ENCODE assay signal across 10 cellular contexts in the genomic region with DNA sequence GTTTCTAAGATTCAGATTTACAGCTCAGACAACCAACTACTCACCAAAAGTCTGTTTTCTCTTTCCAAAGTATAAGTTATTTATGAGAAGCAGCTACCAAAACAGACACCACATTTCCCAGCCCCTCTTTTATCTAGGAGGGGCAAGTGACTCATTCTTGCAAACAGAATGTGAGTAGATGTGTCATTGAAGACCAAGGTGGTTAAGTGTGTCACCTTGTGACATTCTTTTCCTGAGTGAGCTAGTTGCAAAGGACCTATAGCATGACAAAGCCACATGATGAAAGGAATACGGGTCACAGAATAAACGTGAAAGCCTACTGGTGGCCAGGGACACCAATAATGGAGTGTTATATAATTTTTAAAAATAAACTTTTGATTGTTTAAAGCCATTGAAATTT. TPM values are rescaled to one million over a fixed set of nuclear protein-coding genes. Genes with fewer than 3 reads are reported as not detected.
DNase-seq lines count a peak whose midpoint lies in the region; FAIRE-seq and TF ChIP-seq lines count a peak whose summit lies in the region.
"Had no signal": no experiment of that assay in that cellular context is flagged by ENCODE, and none has a peak within 500 bp of the region (broad histone marks: within the 10 kb centered on the region; RNA-seq: fewer than 3 reads in every experiment).

No MANE protein-coding gene starts in this region.

- H3K79me2 ChIP-seq in DOHH2 (ENCODE audit: control insufficient read depth, low read length) (no peaks in the 10 kb centered on the region), GM23248 (ENCODE audit: insufficient read depth) (no peaks in the 10 kb centered on the region), endothelial cell of umbilical vein (ENCODE audit: control insufficient read depth, insufficient read depth, low read length) (peaks cover 62% of the 10 kb centered on the region)

- H3K9ac ChIP-seq in GM23248 = no peak overlapping the region
- H3K9ac ChIP-seq in endothelial cell of umbilical vein (replicated peaks; ENCODE audit: extremely low read depth, insufficient read depth, low read length) = no peak overlapping the region

- H3F3A ChIP-seq in DOHH2 (ENCODE audit: control insufficient read depth, insufficient read depth) (peaks cover 10% of the 10 kb centered on the region), GM23248 (ENCODE audit: insufficient read depth) (peaks cover 9% of the 10 kb centered on the region)

- H2AFZ ChIP-seq in GM23248 = no peak overlapping the region
- no peak overlapping the region for H2AFZ ChIP-seq in endothelial cell of umbilical vein (ENCODE audit: low read depth, low read length)

- no peaks in the 10 kb centered on the region for H3K9me3 ChIP-seq in DOHH2 (ENCODE audit: control insufficient read depth, insufficient read depth, low read length)
- H3K9me3 ChIP-seq in GM23248 (ENCODE audit: low read depth) = no peaks in the 10 kb centered on the region
- H3K9me3 ChIP-seq in endothelial cell of umbilical vein (replicated peaks; ENCODE audit: control insufficient read depth, insufficient read depth, low read length) = no peaks in the 10 kb centered on the region

- no peaks in the 10 kb centered on the region for H3K27me3 ChIP-seq in DOHH2 (ENCODE audit: control insufficient read depth, low read length)
- no peaks in the 10 kb centered on the region for H3K27me3 ChIP-seq in GM23248 (replicated peaks; ENCODE audit: insufficient read depth)
- H3K27me3 ChIP-seq in endothelial cell of umbilical vein (ENCODE audit: control insufficient read depth in 2 of 2, insufficient read depth in 2 of 2, low read length in 2 of 2) = no peaks in the 10 kb centered on the region
- H3K27me3 ChIP-seq in H7 (ENCODE audit: control insufficient read depth, insufficient read depth, low read length) = no peaks in the 10 kb centered on the region

- POLR2A ChIA-PET in endothelial cell of umbilical vein (lab: Charles Lee) = no interaction called here

- H3K4me1 ChIP-seq in DOHH2 (ENCODE audit: control insufficient read depth, low read length) (peaks cover 42% of the 10 kb centered on the region), GM23248 (ENCODE audit: insufficient read depth) (peaks cover 9% of the 10 kb centered on the region), endothelial cell of umbilical vein (ENCODE audit: control insufficient read depth, extremely low read depth, insufficient read depth, low read length) (peaks cover 21% of the 10 kb centered on the region)

- H3K9me1 ChIP-seq in endothelial cell of umbilical vein (replicated peaks; ENCODE audit: control insufficient read depth, extremely low read depth, insufficient read depth, low read length) = no peaks in the 10 kb centered on the region

- no peaks in the 10 kb centered on the region for H3K9me2 ChIP-seq in DOHH2 (replicated peaks; ENCODE audit: control insufficient read depth, low read length)
- no peaks in the 10 kb centered on the region for H3K9me2 ChIP-seq in GM23248 (ENCODE audit: insufficient read depth)

- WGBS in GM23248 (ENCODE audit: low coverage in 1 of 2, low lambda C conversion rate in 2 of 2, missing lambda C conversion rate in 2 of 2), 2 experiments = 80 to 83% methylated on average over 2 of the region's 2 CpGs

- dilution Hi-C loops in endothelial cell of umbilical vein (cut with MboI; ENCODE audit: extremely low pct_ligation_motif_present, low sequenced_read_pairs) = no loop called here

- H3K36me3 ChIP-seq in DOHH2 (ENCODE audit: control insufficient read depth, low read length) (no peaks in the 10 kb centered on the region), GM23248 (ENCODE audit: low read depth) (0 out of 2 replicates have a peak, but pooled peaks cover 5% of the 10 kb centered on the region), endothelial cell of umbilical vein (ENCODE audit: control insufficient read depth in 2 of 2, extremely low read depth in 1 of 2, insufficient read depth in 2 of 2, low read length in 2 of 2) (peaks cover 0 to 9% of the 10 kb centered on the region in 2 experiments), H7 (replicated peaks; ENCODE audit: control insufficient read depth, insufficient read depth, low read length) (no peaks in the 10 kb centered on the region)

- peak; percentile 38 for DNase-seq in GM23248
- DNase-seq in LHCN-M2 (ENCODE audit: low read depth) = peak; percentile 60
- peak; percentile 40 for DNase-seq in endothelial cell of umbilical vein (ENCODE audit: low read depth, low spot score)
- DNase-seq in retina = no peak
- no peak for DNase-seq in activated CD4-positive, alpha-beta T cell treated with anti-CD3 and anti-CD28 coated beads for 4 hours
- no peak for DNase-seq in H7
- no peak for DNase-seq in GM20000 (ENCODE audit: low spot score)
- DNase-seq: CD4-positive, alpha-beta memory T cell; endodermal cell had no signal

- TF ChIP-seq CTCF in DOHH2 (IDR thresholded peaks at IDR 0.05; ENCODE audit: low read depth, low read length, poor library complexity, severe bottlenecking) (no peak), endothelial cell of umbilical vein (IDR thresholded peaks at IDR 0.05; ENCODE audit: extremely low read depth in 1 of 2, insufficient read depth in 1 of 2, low read depth in 1 of 2, low read length in 2 of 2) (no peak), GM20000 (IDR thresholded peaks at IDR 0.05; ENCODE audit: extremely low read depth, missing control alignments) (no peak)

- peak overlapping the region; percentile 23; the same call in 1 of the 2 replicates for H3K4me2 ChIP-seq in DOHH2 (ENCODE audit: low read length)
- H3K4me2 ChIP-seq in GM23248 (ENCODE audit: unreplicated experiment) = no peak overlapping the region
- no peak overlapping the region for H3K4me2 ChIP-seq in endothelial cell of umbilical vein (ENCODE audit: insufficient read depth, low read length)

- CTCF ChIA-PET in endothelial cell of umbilical vein (lab: Charles Lee) = interaction anchor here (0.8 to 1.9 kb wide), 6 partner anchors 8 to 330 kb away, joined by 3 to 7 read pairs (median 4); no protein-coding TSS in a partner anchor

- H3K27ac ChIP-seq in DOHH2 (ENCODE audit: low read depth, low read length) = peak overlapping the region; percentile 98
- no peak overlapping the region for H3K27ac ChIP-seq in GM23248
- peak overlapping the region; percentile 22 for H3K27ac ChIP-seq in endothelial cell of umbilical vein (ENCODE audit: insufficient read depth, low read depth, low read length)

- no TSS peak for BruUV-seq in endothelial cell of umbilical vein (replicated peaks; lab: Mats Ljungman, UMichigan)

- TF ChIP-seq POLR2A in endothelial cell of umbilical vein (IDR thresholded peaks at IDR 0.05; ENCODE audit: low read depth, low read length) = no peak

- FAIRE-seq in endothelial cell of umbilical vein (lab: Jason Lieb, UNC) = no peak

- in situ Hi-C loops in GM23248 (cut with MboI) = no loop called here

- no peak overlapping the region for H3K4me3 ChIP-seq in DOHH2 (ENCODE audit: low read length)
- H3K4me3 ChIP-seq in GM23248 = no peak overlapping the region
- H3K4me3 ChIP-seq in endothelial cell of umbilical vein (replicated peaks in 1 of 3; ENCODE audit: insufficient read depth in 1 of 3, low read depth in 1 of 3, low read length in 3 of 3) = no peak overlapping the region
- H3K4me3 ChIP-seq in H7 (ENCODE audit: insufficient read depth, low read depth, low read length) = no peak overlapping the region

- intact Hi-C loops in endothelial cell of umbilical vein (cut with micrococcal nuclease) = no loop called here

- H4K20me1 ChIP-seq in DOHH2 (ENCODE audit: control insufficient read depth, insufficient read depth, low read depth, low read length) (no peaks in the 10 kb centered on the region), GM23248 (ENCODE audit: insufficient read depth) (no peaks in the 10 kb centered on the region), endothelial cell of umbilical vein (replicated peaks; ENCODE audit: control insufficient read depth, extremely low read depth, insufficient read depth, low read length) (no peaks in the 10 kb centered on the region)

TF ChIP-seq in endothelial cell of umbilical vein, 7 proteins besides CTCF, POLR2A, EP300 and RAD21:
- TF ChIP-seq, protein P1, sequence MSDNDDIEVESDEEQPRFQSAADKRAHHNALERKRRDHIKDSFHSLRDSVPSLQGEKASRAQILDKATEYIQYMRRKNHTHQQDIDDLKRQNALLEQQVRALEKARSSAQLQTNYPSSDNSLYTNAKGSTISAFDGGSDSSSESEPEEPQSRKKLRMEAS (IDR thresholded peaks at IDR 0.05; ENCODE audit: insufficient read depth, insufficient read length) = no peak
- TF ChIP-seq GATA2 (IDR thresholded peaks at IDR 0.05; ENCODE audit: insufficient read depth, insufficient read length, low read depth, low read length) = no peak
- TF ChIP-seq EZH2 (IDR thresholded peaks at IDR 0.05; ENCODE audit: borderline replicate concordance, low read depth, low read length, severe bottlenecking) = no peak
- TF ChIP-seq POLR2AphosphoS5 (IDR thresholded peaks at IDR 0.05; ENCODE audit: insufficient read depth, low read depth, low read length) = peak; percentile 36
- peak; percentile 82 for TF ChIP-seq FOS (IDR thresholded peaks at IDR 0.05; ENCODE audit: borderline replicate concordance, insufficient read depth, low read length)
- TF ChIP-seq JUN (IDR thresholded peaks at IDR 0.05; ENCODE audit: borderline replicate concordance, insufficient read depth, insufficient read length, low read depth) = peak; percentile 51
- TF ChIP-seq MYC (IDR thresholded peaks at IDR 0.05; ENCODE audit: low read depth, low read length) = no peak
TF ChIP-seq in endothelial cell of umbilical vein: peak in this region for 3.

RNA-seq across cellular contexts. Expression of gene SLC7A11, which starts 50.0 kb away (rescaled TPM):
- 67.2 and 72.3 TPM in 2 replicates for total RNA-seq in GM23248 (2014; rRNA removed; shearing (Covaris generic))
- polyA plus RNA-seq in GM23248 (2016; fragmentation: Nextera tagmentation; extraction: Ambion mirVana) = 19.6 and 20.6 TPM in 2 replicates
- total RNA-seq in LHCN-M2 (2014; rRNA removed) = 5.3 and 6.1 TPM in 2 replicates
- polyA plus RNA-seq in LHCN-M2 (2012) = 6.3 TPM
- 79.3 and 82.7 TPM in 2 replicates for total RNA-seq in endothelial cell of umbilical vein
- polyA plus RNA-seq in endothelial cell of umbilical vein = 22.8 and 28.4 TPM in 2 replicates
- polyA plus RNA-seq in endothelial cell of umbilical vein (2011; cell fraction: cytosol; rRNA removed) = 19.6 and 23.6 TPM in 2 replicates
- polyA plus RNA-seq in endothelial cell of umbilical vein (2011; cell fraction: nucleus; rRNA removed) = 65.9 and 76.9 TPM in 2 replicates
- polyA plus RNA-seq in endothelial cell of umbilical vein (2012) = 39.1 and 58.9 TPM in 2 replicates
- 263 and 304 TPM in 2 replicates for polyA minus RNA-seq in endothelial cell of umbilical vein
- polyA minus RNA-seq in endothelial cell of umbilical vein (2011; cell fraction: cytosol; rRNA and poly(A)+ RNA removed) = 59.9 TPM
- polyA minus RNA-seq in endothelial cell of umbilical vein (2011; cell fraction: nucleus; rRNA and poly(A)+ RNA removed) = 162 and 225 TPM in 2 replicates
- 7.1 and 10.2 TPM in 2 replicates for total RNA-seq in H7 (2014; rRNA removed; shearing (Covaris generic))
- polyA plus RNA-seq: CD4-positive, alpha-beta memory T cell had no signal

Comparison
In these comparisons a context has a peak if more than half of its experiments do, and no peak if none do; other contexts are left out.
1. DNase-seq: peak in GM23248 (single experiment), LHCN-M2 (single experiment) and endothelial cell of umbilical vein (single experiment); none in retina (single experiment), activated CD4-positive, alpha-beta T cell treated with anti-CD3 and anti-CD28 coated beads for 4 hours (0 of 2), H7 (single experiment) and GM20000 (single experiment).